ENCODE assay signal across 10 cellular contexts in the genomic region with DNA sequence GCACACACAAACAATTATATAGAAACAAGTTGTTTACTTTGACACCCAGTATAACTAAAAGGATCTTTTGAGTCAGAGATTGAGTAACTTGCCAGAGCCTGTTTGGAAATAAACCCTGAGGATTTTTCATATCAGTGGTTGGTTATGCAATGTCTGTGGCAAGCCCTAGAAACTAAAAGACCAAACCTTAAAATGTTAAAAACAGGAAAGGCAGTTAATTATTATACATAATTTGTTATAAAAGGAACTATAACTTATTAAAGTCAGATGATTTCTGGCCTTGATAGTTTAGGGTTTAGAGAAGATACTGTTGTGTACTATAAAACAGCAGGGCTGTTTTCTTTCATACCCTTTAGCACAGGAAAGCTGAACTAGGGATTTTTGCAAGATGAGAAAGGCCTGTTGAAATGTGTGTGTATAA. TPM values are rescaled to one million over a fixed set of nuclear protein-coding genes. Genes with fewer than 3 reads are reported as not detected.
DNase-seq lines count a peak whose midpoint lies in the region; ATAC-seq, FAIRE-seq and TF ChIP-seq lines count a peak whose summit lies in the region.
"Had no signal": no experiment of that assay in that cellular context is flagged by ENCODE, and none has a peak within 500 bp of the region (broad histone marks: within the 10 kb centered on the region; RNA-seq: fewer than 3 reads in every experiment).

No MANE protein-coding gene starts in this region.

- TF ChIP-seq EP300 in K562 (IDR thresholded peaks at IDR 0.05; ENCODE audit: low read length) (no peak), upper lobe of left lung (IDR thresholded peaks at IDR 0.05) (no peak)

- no peak for DNase-seq in activated CD4-positive, alpha-beta T cell treated with anti-CD3 and anti-CD28 coated beads for 36 hours
- DNase-seq in activated CD4-positive, alpha-beta T cell treated with anti-CD3 and anti-CD28 coated beads for 48 hours = no peak
- DNase-seq in K562 (ENCODE audit: extremely low read depth in 1 of 4, low spot score in 3 of 4) = no peak
- peak; percentile 92 for DNase-seq in iris pigment epithelial cell (ENCODE audit: low read depth)
- DNase-seq in upper lobe of left lung = no peak
- DNase-seq in activated naive CD4-positive, alpha-beta T cell treated with anti-CD3 and anti-CD28 coated beads, Interleukin-2, amount 50 U/mL, for 72 hours (ENCODE audit: low spot score in 2 of 2) = no peak
- DNase-seq: 8988T, NCI-H82 had no signal

- ATAC-seq in activated CD4-positive, alpha-beta T cell treated with anti-CD3 and anti-CD28 coated beads for 36 hours = no peak
- ATAC-seq in K562 (no peak), upper lobe of left lung (ENCODE audit: low FRiP score in 2 of 2) (peak; percentile 55 to 87), GM21528 (IDR thresholded peaks at IDR 0.05; ENCODE audit: low FRiP score, unreplicated experiment) (no peak), GM18498 (IDR thresholded peaks at IDR 0.05; ENCODE audit: unreplicated experiment) (no peak)
- no peak for ATAC-seq in activated naive CD4-positive, alpha-beta T cell treated with anti-CD3 and anti-CD28 coated beads, Interleukin-2, amount 50 U/mL, for 72 hours

- H4K20me1 ChIP-seq in K562 (replicated peaks; ENCODE audit: control insufficient read depth, insufficient read depth, low read length) = no peaks in the 10 kb centered on the region

- H3K4me3 ChIP-seq in K562 (no peak overlapping the region), upper lobe of left lung (no peak overlapping the region)

- no peaks in the 10 kb centered on the region for H3K9me3 Mint-ChIP-seq in activated CD4-positive, alpha-beta T cell treated with anti-CD3 and anti-CD28 coated beads for 36 hours (ENCODE audit: low read depth)
- H3K9me3 Mint-ChIP-seq in activated naive CD4-positive, alpha-beta T cell treated with anti-CD3 and anti-CD28 coated beads, Interleukin-2, amount 50 U/mL, for 72 hours = no peaks in the 10 kb centered on the region

- H3K79me2 ChIP-seq in K562 (ENCODE audit: control insufficient read depth, insufficient read depth, low read length) = no peaks in the 10 kb centered on the region

- H3K27ac Mint-ChIP-seq in activated CD4-positive, alpha-beta T cell treated with anti-CD3 and anti-CD28 coated beads for 36 hours = peak overlapping the region; percentile 1
- H3K27ac Mint-ChIP-seq in activated naive CD4-positive, alpha-beta T cell treated with anti-CD3 and anti-CD28 coated beads, Interleukin-2, amount 50 U/mL, for 72 hours = peak overlapping the region in 1 of 2 donors; percentile 79

- H3K9me3 ChIP-seq in K562 (replicated peaks; ENCODE audit: control insufficient read depth, insufficient read depth, low read depth, low read length) (no peaks in the 10 kb centered on the region), upper lobe of left lung (no peaks in the 10 kb centered on the region)

- no peak overlapping the region for H2AFZ ChIP-seq in K562 (ENCODE audit: low read depth, low read length)

- H3K9me1 ChIP-seq in K562 (ENCODE audit: control insufficient read depth, insufficient read depth, low read length) = no peaks in the 10 kb centered on the region

- H3K4me2 ChIP-seq in K562 (ENCODE audit: insufficient read depth, low read length) = no peak overlapping the region

- TF ChIP-seq CTCF in K562 (IDR thresholded peaks at IDR 0.05 in 2 of 3, conservative IDR thresholded peaks at IDR 0.05 in 1 of 3; ENCODE audit: insufficient read depth in 2 of 3, low read depth in 1 of 3, low read length in 3 of 3) (no peak), upper lobe of left lung (IDR thresholded peaks at IDR 0.05) (no peak)

- H3K4me1 Mint-ChIP-seq in activated CD4-positive, alpha-beta T cell treated with anti-CD3 and anti-CD28 coated beads for 36 hours = peaks cover 3% of the 10 kb centered on the region

- TF ChIP-seq RAD21 in K562 (CRISPR knock-in tag; conservative IDR thresholded peaks at IDR 0.05 in 1 of 2, IDR thresholded peaks at IDR 0.05 in 1 of 2) = no peak

- no peaks in the 10 kb centered on the region for H3K27me3 Mint-ChIP-seq in activated CD4-positive, alpha-beta T cell treated with anti-CD3 and anti-CD28 coated beads for 36 hours

- POLR2A ChIA-PET in activated CD4-positive, alpha-beta T cell treated with anti-CD3 and anti-CD28 coated beads for 36 hours (lab: Charles Lee) = no interaction called here
- POLR2A ChIA-PET in K562 (lab: Yijun Ruan, JAX) = interaction anchor here (0.5 kb wide), 1 partner anchor 195 kb away, joined by 3 read pairs; no protein-coding TSS in a partner anchor

- no peak for FAIRE-seq in K562 (lab: Jason Lieb, UNC)

- TF ChIP-seq POLR2A in K562 (conservative IDR thresholded peaks at IDR 0.05) (no peak), upper lobe of left lung (IDR thresholded peaks at IDR 0.05) (no peak)

- in situ Hi-C loops in K562 (cut with MboI) = no loop called here

- no peak overlapping the region for H3K9ac ChIP-seq in K562 (ENCODE audit: insufficient read depth in 1 of 2, low read depth in 2 of 2, low read length in 2 of 2)

- CTCF ChIA-PET in activated CD4-positive, alpha-beta T cell treated with anti-CD3 and anti-CD28 coated beads for 36 hours (lab: Charles Lee) = no interaction called here
- CTCF ChIA-PET in K562 (lab: Yijun Ruan, JAX; ENCODE audit: low intra/inter-chr PET ratio) = no interaction called here

- H3K36me3 Mint-ChIP-seq in activated CD4-positive, alpha-beta T cell treated with anti-CD3 and anti-CD28 coated beads for 36 hours (ENCODE audit: low read depth) = peaks cover 23% of the 10 kb centered on the region
- peaks cover 0 to 7% of the 10 kb centered on the region in 2 donors for H3K36me3 Mint-ChIP-seq in activated naive CD4-positive, alpha-beta T cell treated with anti-CD3 and anti-CD28 coated beads, Interleukin-2, amount 50 U/mL, for 72 hours

- H3K4me1 ChIP-seq in K562 (replicated peaks in 1 of 2; ENCODE audit: control insufficient read depth in 2 of 2, insufficient read depth in 2 of 2, low read length in 2 of 2) = no peaks in the 10 kb centered on the region
- H3K4me1 ChIP-seq in upper lobe of left lung = peaks cover 12 to 30% (median 23%) of the 10 kb centered on the region in 4 donors

- intact Hi-C loops in activated CD4-positive, alpha-beta T cell treated with anti-CD3 and anti-CD28 coated beads for 36 hours (cut with DNase I, micrococcal nuclease) = no loop called here
- intact Hi-C loops in K562 (cut with micrococcal nuclease) = no loop called here

- H3K27me3 ChIP-seq in K562 (ENCODE audit: control insufficient read depth in 2 of 2, insufficient read depth in 2 of 2, low read length in 2 of 2) = no peaks in the 10 kb centered on the region
- no peaks in the 10 kb centered on the region for H3K27me3 ChIP-seq in upper lobe of left lung

- H3K36me3 ChIP-seq in K562 (ENCODE audit: control insufficient read depth, insufficient read depth, low read length) (peaks cover 9% of the 10 kb centered on the region; the same call in 2 of the 3 replicates), upper lobe of left lung (peaks cover 0 to 44% (median 0%) of the 10 kb centered on the region in 4 donors)

- no peak overlapping the region for H3K4me3 Mint-ChIP-seq in activated CD4-positive, alpha-beta T cell treated with anti-CD3 and anti-CD28 coated beads for 36 hours

- H3K27ac ChIP-seq in K562 (ENCODE audit: extremely low read depth, low read depth, low read length) (no peak overlapping the region), upper lobe of left lung (peak overlapping the region; percentile 36 to 86 (median 70))

- no TSS peak for BruUV-seq in K562 (replicated peaks; lab: Mats Ljungman, UMichigan)

RNA-seq across cellular contexts. Expression of a gene that starts 44.1 kb away (rescaled TPM):
- 10 to 100 TPM; 31.2 to 31.6 TPM for total RNA-seq in activated CD4-positive, alpha-beta T cell treated with anti-CD3 and anti-CD28 coated beads for 36 hours
- 48.7 and 55.9 TPM in 2 replicates for total RNA-seq in K562 (2011; cell fraction: chromatin; rRNA removed; ENCODE audit: low replicate concordance)
- total RNA-seq in K562 (2011; cell fraction: nucleolus; rRNA removed) = 20.5 and 23.4 TPM in 2 replicates
- 33.9 and 51.6 TPM in 2 replicates for total RNA-seq in K562 (2011; cell fraction: nucleoplasm; rRNA removed)
- total RNA-seq in K562 (2014; rRNA removed) (15.0 and 15.3 TPM in 2 replicates), K562 (2014; rRNA removed; fragmentation: Illumina TruSeq; extraction: Trizol) (14.3 and 16.2 TPM in 2 replicates), K562 (2015; rRNA removed; fragmentation: Illumina TruSeq; extraction: Trizol) (14.6 and 14.8 TPM in 2 replicates), K562 (2021) (18.7 and 22.2 TPM in 2 replicates), upper lobe of left lung (10 to 100 TPM; 31.1 to 68.9 (median 56.8) TPM)
- polyA plus RNA-seq in K562 (2011; rRNA removed) (9.9 and 10.8 TPM in 2 replicates), K562 (2014; fragmentation: Illumina TruSeq; extraction: Trizol) (20.1 and 25.2 TPM in 2 replicates), K562 (2014; fragmentation: Nextera tagmentation; extraction: Ambion mirVana) (10 to 100 TPM in 1 of 2 experiments, 1 to 10 TPM in 1; 6.5 to 13.7 TPM), K562 (2014; rRNA removed) (12.7 and 13.9 TPM in 2 replicates)
- 7.7 and 12.8 TPM in 2 replicates for polyA plus RNA-seq in K562 (2011; cell fraction: cytosol; rRNA removed)
- polyA plus RNA-seq in K562 (2011; cell fraction: nucleus; rRNA removed) = 9.9 and 10.5 TPM in 2 replicates
- 16.5 and 23.1 TPM in 2 replicates for polyA plus RNA-seq in K562 (2012)
- 32.1 and 45.4 TPM in 2 replicates for polyA minus RNA-seq in K562 (2011; rRNA and poly(A)+ RNA removed)
- polyA minus RNA-seq in K562 (2011; cell fraction: cytosol; rRNA and poly(A)+ RNA removed) = 10.2 and 15.7 TPM in 2 replicates
- 7.9 and 15.7 TPM in 2 replicates for polyA minus RNA-seq in K562 (2011; cell fraction: nucleus; rRNA and poly(A)+ RNA removed)
- total RNA-seq in activated naive CD4-positive, alpha-beta T cell treated with anti-CD3 and anti-CD28 coated beads, Interleukin-2, amount 50 U/mL, for 72 hours = 10 to 100 TPM; 26.6 to 34.6 TPM

RNA-seq across cellular contexts. Expression of a gene that starts 56.9 kb away (rescaled TPM):
- under 1 TPM; 0.21 to 0.30 TPM for total RNA-seq in activated CD4-positive, alpha-beta T cell treated with anti-CD3 and anti-CD28 coated beads for 36 hours
- 34.7 and 36.1 TPM in 2 replicates for total RNA-seq in K562 (2011; cell fraction: chromatin; rRNA removed; ENCODE audit: low replicate concordance)
- 21.0 and 22.8 TPM in 2 replicates for total RNA-seq in K562 (2011; cell fraction: nucleolus; rRNA removed)
- total RNA-seq in K562 (2011; cell fraction: nucleoplasm; rRNA removed) = 23.0 and 23.8 TPM in 2 replicates
- total RNA-seq in K562 (2014; rRNA removed) (1.3 and 1.7 TPM in 2 replicates), K562 (2014; rRNA removed; fragmentation: Illumina TruSeq; extraction: Trizol) (1.2 and 1.4 TPM in 2 replicates), K562 (2015; rRNA removed; fragmentation: Illumina TruSeq; extraction: Trizol) (1.2 TPM in 2 replicates), K562 (2021) (2.2 and 2.9 TPM in 2 replicates), upper lobe of left lung (10 to 100 TPM; 10.3 to 62.9 (median 16.5) TPM)
- polyA plus RNA-seq in K562 (2011; rRNA removed) (2.9 and 4.2 TPM in 2 replicates), K562 (2014; fragmentation: Illumina TruSeq; extraction: Trizol) (1.7 and 2.2 TPM in 2 replicates), K562 (2014; fragmentation: Nextera tagmentation; extraction: Ambion mirVana) (under 1 TPM; 0.43 to 0.56 TPM), K562 (2014; rRNA removed) (3.5 and 5.5 TPM in 2 replicates)
- 1.4 and 2.2 TPM in 2 replicates for polyA plus RNA-seq in K562 (2011; cell fraction: cytosol; rRNA removed)
- polyA plus RNA-seq in K562 (2011; cell fraction: nucleus; rRNA removed) = 20.9 and 24.5 TPM in 2 replicates
- 2.8 and 5.5 TPM in 2 replicates for polyA plus RNA-seq in K562 (2012)
- 0.95 and 1.7 TPM in 2 replicates for polyA minus RNA-seq in K562 (2011; rRNA and poly(A)+ RNA removed)
- polyA minus RNA-seq in K562 (2011; cell fraction: cytosol; rRNA and poly(A)+ RNA removed) = 0.55 and 1.8 TPM in 2 replicates
- 6.7 and 8.3 TPM in 2 replicates for polyA minus RNA-seq in K562 (2011; cell fraction: nucleus; rRNA and poly(A)+ RNA removed)
- 1 to 10 TPM in 1 of 2 donors, under 1 TPM in 1; 0.91 to 1.4 TPM for total RNA-seq in activated naive CD4-positive, alpha-beta T cell treated with anti-CD3 and anti-CD28 coated beads, Interleukin-2, amount 50 U/mL, for 72 hours

Comparison
In these comparisons a context has a peak if more than half of its experiments do, and no peak if none do; other contexts are left out.
1. ATAC-seq: peak in upper lobe of left lung (2 of 2); none in activated CD4-positive, alpha-beta T cell treated with anti-CD3 and anti-CD28 coated beads for 36 hours (single experiment), K562 (single experiment), GM21528 (single experiment), GM18498 (single experiment) and activated naive CD4-positive, alpha-beta T cell treated with anti-CD3 and anti-CD28 coated beads, Interleukin-2, amount 50 U/mL, for 72 hours (0 of 2).